Comparison of ENCODE assay signal across 17 cellular contexts in the genomic region with DNA sequence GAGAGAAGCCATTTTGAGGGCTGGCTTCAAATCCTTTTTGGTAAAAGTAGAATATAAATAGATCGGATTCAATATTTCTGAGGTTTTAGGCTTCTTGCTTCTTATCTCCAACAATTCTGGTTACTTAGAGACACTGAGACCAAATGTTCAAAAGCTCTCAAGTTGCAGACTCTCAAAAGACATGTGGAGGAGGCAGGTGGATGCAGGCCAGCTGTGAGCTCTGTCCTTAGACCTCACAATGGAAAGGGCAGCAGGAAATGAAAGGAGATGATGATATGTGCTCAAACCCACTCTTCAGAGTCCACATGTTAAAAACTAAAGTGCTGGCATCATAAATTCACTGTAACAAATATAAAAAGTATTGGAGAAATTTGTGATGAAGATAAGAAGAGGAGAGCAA.
DNase-seq lines count a peak whose midpoint lies in the region; ATAC-seq and TF ChIP-seq lines count a peak whose summit lies in the region.
"Had no signal": no experiment of that assay in that cellular context is flagged by ENCODE, and none has a peak within 500 bp of the region (broad histone marks: within the 10 kb centered on the region; RNA-seq: fewer than 3 reads in every experiment).

No MANE protein-coding gene starts in this region.

- no peak overlapping the region for H3K27ac ChIP-seq in left lung
- H3K27ac ChIP-seq: HL-60, Peyer's patch had no signal

- TF ChIP-seq CTCF in left lung (IDR thresholded peaks at IDR 0.05) = no peak

- H3K4me3 ChIP-seq in left lung = no peak overlapping the region
- H3K4me3 ChIP-seq: K562, Peyer's patch had no signal

- intact Hi-C loops in left lung (cut with DNase I) = no loop called here

- DNase-seq in NCI-H510A treated with DMSO at 0.1 percent for 48 hours (lab: John Stamatoyannopoulos, UW) = peak; percentile 29
- no peak for DNase-seq in NCI-H510A (lab: John Stamatoyannopoulos, UW)
- peak; percentile 60 for DNase-seq in NCI-H2196 treated with DMSO at 0.1 percent for 48 hours (lab: John Stamatoyannopoulos, UW; ENCODE audit: unreplicated experiment)
- DNase-seq in left lung = no peak
- no peak for DNase-seq in GOT3 (lab: John Stamatoyannopoulos, UW)
- no peak for DNase-seq in occipital lobe (lab: John Stamatoyannopoulos, UW)
- DNase-seq: C1 segment of cervical spinal cord, NCI-H1694, NCI-H2227 treated with DMSO at 0.1 percent for 48 hours, NCI-H82, Peyer's patch, Right ventricle myocardium superior had no signal

- peak; percentile 72 for ATAC-seq in left lung
- ATAC-seq in HG03342 (IDR thresholded peaks at IDR 0.05; ENCODE audit: unreplicated experiment) = no peak
- ATAC-seq in HG03565 (IDR thresholded peaks at IDR 0.05; ENCODE audit: unreplicated experiment) = no peak
- ATAC-seq: HCT116, K562 had no signal

- no peaks in the 10 kb centered on the region for H3K36me3 ChIP-seq in left lung
- H3K36me3 ChIP-seq: Peyer's patch had no signal

- H3K27me3 ChIP-seq in left lung = no peaks in the 10 kb centered on the region
- H3K27me3 ChIP-seq: Peyer's patch had no signal

- H3K4me1 ChIP-seq in left lung = no peaks in the 10 kb centered on the region
- H3K4me1 ChIP-seq: Peyer's patch had no signal

- peaks cover 0 to 11% of the 10 kb centered on the region in 2 donors for H3K9me3 ChIP-seq in left lung
- H3K9me3 ChIP-seq: Peyer's patch had no signal

Comparison
In these comparisons a context has a peak if more than half of its experiments do, and no peak if none do; other contexts are left out.
1. DNase-seq: peak in NCI-H510A treated with DMSO at 0.1 percent for 48 hours (single experiment) and NCI-H2196 treated with DMSO at 0.1 percent for 48 hours (single experiment); none in NCI-H510A (single experiment), left lung (0 of 2), GOT3 (single experiment) and occipital lobe (single experiment).